Comparison of ENCODE assay signal across 15 cellular contexts in the genomic region with DNA sequence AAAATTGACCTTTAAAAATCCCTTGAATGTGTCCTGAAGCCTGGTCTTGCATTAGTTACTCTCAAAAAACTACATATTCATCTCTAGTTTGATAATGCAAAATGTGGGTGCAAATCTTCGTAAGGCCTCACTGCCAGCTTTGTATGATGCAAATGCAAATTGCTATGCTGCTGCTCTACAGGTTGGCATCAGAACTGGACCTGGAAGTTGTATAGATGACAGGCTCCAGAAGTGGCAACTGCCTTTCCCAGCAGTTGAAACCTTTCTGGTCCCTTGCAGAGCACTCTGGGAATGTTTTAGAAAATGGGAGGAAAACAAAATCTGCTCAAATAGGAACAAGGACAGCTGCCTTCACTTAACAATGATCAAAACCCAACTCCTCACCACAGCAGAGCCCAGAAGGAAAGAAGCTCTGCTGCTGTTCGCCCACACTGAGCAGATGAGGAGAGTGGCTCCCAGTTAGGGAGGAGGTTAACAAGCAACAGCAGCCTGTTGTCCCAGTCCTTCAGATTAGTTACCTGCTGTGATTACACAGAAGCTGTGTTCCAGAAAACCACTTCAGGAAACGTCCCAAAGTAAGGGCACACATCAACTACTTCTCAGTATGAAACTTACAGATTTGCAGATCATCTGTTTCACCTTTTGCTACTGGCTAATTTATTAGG.
A peak's percentile ranks its signal among the peaks of the same experiment; 100 is the strongest.
DNase-seq lines count a peak whose midpoint lies in the region; ATAC-seq and TF ChIP-seq lines count a peak whose summit lies in the region.
"Had no signal": no experiment of that assay in that cellular context is flagged by ENCODE, and none has a peak within 500 bp of the region (broad histone marks: within the 10 kb centered on the region; RNA-seq: fewer than 3 reads in every experiment).

No MANE protein-coding gene starts in this region.

- no peaks in the 10 kb centered on the region for H3K27me3 Mint-ChIP-seq in mesothelial cell of epicardium (ENCODE audit: low read depth)

- ATAC-seq in heart left ventricle, result peak in 3 of 4 donors; percentile 41 to 64 (median 51)
- ATAC-seq in GM18861 (IDR thresholded peaks at IDR 0.05; ENCODE audit: unreplicated experiment), result no peak

- H3K4me1 ChIP-seq in heart left ventricle, result peaks cover 2 to 76% (median 50%) of the 10 kb centered on the region in 12 donors

- no peak overlapping the region for H3K4me3 ChIP-seq in heart left ventricle

- H3K36me3 Mint-ChIP-seq in mesothelial cell of epicardium, result peaks cover 6% of the 10 kb centered on the region

- H3K36me3 ChIP-seq in heart left ventricle, result peaks cover 0 to 25% (median 10%) of the 10 kb centered on the region in 9 donors
- H3K36me3 ChIP-seq: BE2C had no signal

- peaks cover 3% of the 10 kb centered on the region for H3K9me3 Mint-ChIP-seq in mesothelial cell of epicardium

- WGBS in heart left ventricle, 4 donors, result 53 to 59% (median 59%) methylated on average over 3 of the region's 3 CpGs

- H3K4me1 Mint-ChIP-seq in mesothelial cell of epicardium, result peaks cover 47% of the 10 kb centered on the region

- no peaks in the 10 kb centered on the region for H3K9me3 ChIP-seq in heart left ventricle
- H3K9me3 ChIP-seq: BE2C had no signal

- TF ChIP-seq CTCF in heart left ventricle (IDR thresholded peaks at IDR 0.05) (no peak), mesothelial cell of epicardium (IDR thresholded peaks at IDR 0.05; ENCODE audit: unreplicated experiment) (no peak)

- no peak for TF ChIP-seq POLR2A in heart left ventricle (IDR thresholded peaks at IDR 0.05)

- H3K27ac Mint-ChIP-seq in mesothelial cell of epicardium, result no peak overlapping the region

- no peaks in the 10 kb centered on the region for H3K27me3 ChIP-seq in heart left ventricle
- H3K27me3 ChIP-seq: BE2C had no signal

- H3K27ac ChIP-seq in heart left ventricle (peak overlapping the region in 11 of 12 donors; percentile 47 to 89 (median 83)), angular gyrus (ENCODE audit: low read depth, low read length) (peak overlapping the region; percentile 44)

- H3K4me3 Mint-ChIP-seq in mesothelial cell of epicardium, result no peak overlapping the region

- intact Hi-C loops in heart left ventricle (cut with DNase I), result loop anchor here in 1 of 10 donors (5.0 kb wide), 1 partner anchor 91 kb away; a partner anchor contains a TSS
- intact Hi-C loops in cardiac septum (cut with DNase I), result loop anchor here (2.0 kb wide), 1 partner anchor 160 kb away; no protein-coding TSS in a partner anchor

- no peak for DNase-seq in heart left ventricle
- no peak for DNase-seq in cardiac septum (ENCODE audit: low spot score)
- DNase-seq in myocyte (ENCODE audit: low read depth), result peak; percentile 70
- no peak for DNase-seq in mesothelial cell of epicardium (ENCODE audit: low spot score in 2 of 2, unreplicated experiment in 2 of 2)
- no peak for DNase-seq in NCI-H2196 (lab: John Stamatoyannopoulos, UW; ENCODE audit: unreplicated experiment)
- no peak for DNase-seq in HCEC 1CT
- DNase-seq: activated CD4-positive, CD25-positive, alpha-beta regulatory T cell; BE2C; GF-D8; hippocampal formation; NCI-H1048; NCI-H510A treated with DMSO at 0.1 percent for 48 hours; SHP77 had no signal
